In genomic region chr18:75334869-75335268, GRCh38 we compare ENCODE assay signal across 9 cellular contexts.
"Had no signal": no experiment of that assay in that cellular context is flagged by ENCODE, and none has a peak within 500 bp of the region (broad histone marks: within the 10 kb centered on the region; RNA-seq: fewer than 3 reads in every experiment).

No MANE protein-coding gene starts in this region.

- H3K27ac ChIP-seq: GM23248 had no signal

- H3K4me3 Mint-ChIP-seq: H9 had no signal

- H3K9ac ChIP-seq: GM23248 had no signal

- DNase-seq: GM23248, GOT3, H9, HCEC 1CT, IMR-90, KG1 had no signal

- ATAC-seq: K562 had no signal

- H2AFZ ChIP-seq: GM23248 had no signal

- H3K9me3 Mint-ChIP-seq: H9 had no signal

- FAIRE-seq: H54, HTR-8/SVneo, K562 had no signal

- H3K27ac Mint-ChIP-seq: H9 had no signal

- H3K4me3 ChIP-seq: GM23248, K562 had no signal

- H3K4me1 Mint-ChIP-seq: H9 had no signal
